ENCODE assay signal across 19 cellular contexts in the genomic region with DNA sequence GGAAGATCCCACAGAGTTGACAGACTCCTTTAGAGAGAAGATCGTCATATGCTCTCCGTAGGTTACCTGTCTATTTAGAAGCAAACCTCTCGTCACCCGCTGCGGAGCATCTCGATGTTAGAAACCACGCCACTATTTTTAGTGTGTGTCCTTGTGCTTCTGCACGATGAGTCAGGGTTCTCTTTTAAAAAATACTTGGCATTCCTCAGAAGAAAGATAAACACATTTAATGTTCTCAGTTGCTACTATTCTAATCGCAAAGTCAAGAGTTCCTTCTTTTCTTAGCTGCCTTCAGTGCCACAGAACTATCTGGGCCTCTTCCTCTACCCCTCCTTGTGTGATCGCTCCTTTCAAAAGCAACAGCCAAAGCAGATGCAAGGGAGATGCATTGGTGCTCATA.
DNase-seq lines count a peak whose midpoint lies in the region; ATAC-seq and TF ChIP-seq lines count a peak whose summit lies in the region.
"Had no signal": no experiment of that assay in that cellular context is flagged by ENCODE, and none has a peak within 500 bp of the region (broad histone marks: within the 10 kb centered on the region; RNA-seq: fewer than 3 reads in every experiment).

No MANE protein-coding gene starts in this region.

- peak overlapping the region; percentile 17 for H3K4me3 ChIP-seq in SJSA1
- no peak overlapping the region for H3K4me3 ChIP-seq in brain microvascular endothelial cell (ENCODE audit: low read depth, low read length)
- H3K4me3 ChIP-seq in thoracic aorta = peak overlapping the region; percentile 45
- no peak overlapping the region for H3K4me3 ChIP-seq in A673 (ENCODE audit: low read depth, low read length, poor library complexity, severe bottlenecking)
- H3K4me3 ChIP-seq: PC-9, SK-N-MC, skin epidermis, tibial nerve had no signal

- in situ Hi-C loops in brain microvascular endothelial cell (cut with HindIII; ENCODE audit: low pct_ligation_motif_present, low sequenced_read_pairs) = no loop called here

- H3K36me3 ChIP-seq in SJSA1 = no peaks in the 10 kb centered on the region
- no peaks in the 10 kb centered on the region for H3K36me3 ChIP-seq in brain microvascular endothelial cell (replicated peaks)
- no peaks in the 10 kb centered on the region for H3K36me3 ChIP-seq in thoracic aorta
- H3K36me3 ChIP-seq in A673 (ENCODE audit: insufficient read depth, low read length, poor library complexity, severe bottlenecking) = no peaks in the 10 kb centered on the region
- H3K36me3 ChIP-seq: tibial nerve had no signal

- DNase-seq in SJSA1 (ENCODE audit: low read depth in 1 of 2, low spot score in 2 of 2) = peak; percentile 57 to 72
- DNase-seq in brain microvascular endothelial cell = peak; percentile 38
- peak; percentile 27 for DNase-seq in inferior parietal cortex (ENCODE audit: extremely low spot score)
- DNase-seq in thoracic aorta (ENCODE audit: low spot score) = no peak
- DNase-seq in A673 (ENCODE audit: low spot score) = no peak
- DNase-seq in foreskin melanocyte = no peak
- DNase-seq: activated CD4-positive, alpha-beta T cell treated with anti-CD3 and anti-CD28 coated beads, Interleukin-2, amount 50 U/mL, for 1 hour; activated naive CD4-positive, alpha-beta T cell treated with anti-CD3 and anti-CD28 coated beads, Interleukin-2, amount 50 U/mL, for 16 hours; caudate nucleus; DMS153; effector memory CD4-positive, alpha-beta T cell; NCI-H2107; NCI-H69; PC-9 had no signal

- no TSS peak for BruUV-seq in A673 (replicated peaks; lab: Mats Ljungman, UMichigan)

- H3K27me3 ChIP-seq in SJSA1 (replicated peaks) = no peaks in the 10 kb centered on the region
- H3K27me3 ChIP-seq in brain microvascular endothelial cell (replicated peaks) = no peaks in the 10 kb centered on the region
- H3K27me3 ChIP-seq in thoracic aorta (replicated peaks; ENCODE audit: insufficient read depth) = no peaks in the 10 kb centered on the region
- H3K27me3 ChIP-seq in A673 (replicated peaks; ENCODE audit: insufficient read depth, low read depth, low read length, poor library complexity) = no peaks in the 10 kb centered on the region
- H3K27me3 ChIP-seq: tibial nerve had no signal

- no peaks in the 10 kb centered on the region for H3K9me3 ChIP-seq in SJSA1 (replicated peaks)
- no peaks in the 10 kb centered on the region for H3K9me3 ChIP-seq in thoracic aorta
- no peaks in the 10 kb centered on the region for H3K9me3 ChIP-seq in A673 (ENCODE audit: low read depth, low read length, poor library complexity, severe bottlenecking)

- CTCF ChIA-PET in A673 (lab: Charles Lee) = no interaction called here

- TF ChIP-seq CTCF in brain microvascular endothelial cell (IDR thresholded peaks at IDR 0.05; ENCODE audit: low read depth, low read length, missing control alignments) (no peak), thoracic aorta (IDR thresholded peaks at IDR 0.05) (no peak), A673 (conservative IDR thresholded peaks at IDR 0.05; ENCODE audit: low read depth, low read length) (no peak)

- ATAC-seq in thoracic aorta (ENCODE audit: insufficient number of reproducible peaks, low FRiP score, low read depth) (peak; percentile 28), GM19324 (IDR thresholded peaks at IDR 0.05; ENCODE audit: low FRiP score, unreplicated experiment) (no peak)

- peaks cover 31% of the 10 kb centered on the region for H3K4me1 ChIP-seq in SJSA1 (replicated peaks)
- peaks cover 17 to 33% of the 10 kb centered on the region in 2 donors for H3K4me1 ChIP-seq in thoracic aorta (ENCODE audit: control insufficient read depth in 1 of 2, low read depth in 2 of 2)
- no peaks in the 10 kb centered on the region for H3K4me1 ChIP-seq in A673 (ENCODE audit: insufficient read depth, low read length, poor library complexity, severe bottlenecking)

- POLR2A ChIA-PET in A673 (lab: Charles Lee; ENCODE audit: low non-redundant PET) = no interaction called here

- peak overlapping the region; percentile 65 for H3K27ac ChIP-seq in SJSA1
- no peak overlapping the region for H3K27ac ChIP-seq in brain microvascular endothelial cell
- peak overlapping the region; percentile 29 to 63 for H3K27ac ChIP-seq in thoracic aorta
- no peak overlapping the region for H3K27ac ChIP-seq in A673 (ENCODE audit: low read depth, low read length, poor library complexity, severe bottlenecking)
- H3K27ac ChIP-seq: C4-2B, PC-9, SK-N-MC, skin epidermis had no signal

- intact Hi-C loops in A673 (cut with micrococcal nuclease; ENCODE audit: unreplicated experiment) = no loop called here

Comparison
In these comparisons a context has a peak if more than half of its experiments do, and no peak if none do; other contexts are left out.
1. DNase-seq: peak in SJSA1 (2 of 2), brain microvascular endothelial cell (single experiment) and inferior parietal cortex (single experiment); none in thoracic aorta (single experiment), A673 (single experiment) and foreskin melanocyte (single experiment).
2. H3K27ac ChIP-seq: peak in SJSA1 (single experiment) and thoracic aorta (2 of 2); none in brain microvascular endothelial cell (single experiment) and A673 (single experiment).
3. H3K4me3 ChIP-seq: peak in SJSA1 (single experiment) and thoracic aorta (single experiment); none in brain microvascular endothelial cell (single experiment) and A673 (single experiment).